ENCODE assay signal across 26 cellular contexts in the genomic region with DNA sequence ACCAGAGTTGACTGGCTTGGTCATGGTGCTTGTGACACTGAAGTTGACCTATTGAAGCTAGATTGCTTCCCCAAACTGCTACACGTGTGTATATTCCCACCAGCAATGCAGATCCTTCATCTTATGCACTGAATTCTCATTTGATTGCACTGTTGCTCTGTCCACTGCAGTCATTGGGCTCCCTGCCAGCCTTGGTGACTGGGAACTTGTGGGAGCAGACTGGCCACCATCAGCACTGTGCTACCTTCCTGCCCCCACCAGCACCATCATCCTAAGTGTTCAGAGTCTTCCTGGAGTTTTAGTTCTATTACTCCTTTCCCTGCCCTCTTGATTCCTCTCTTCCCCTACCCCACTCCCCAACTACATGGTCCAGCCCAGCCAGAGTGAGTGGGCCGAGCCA.
"Had no signal": no experiment of that assay in that cellular context is flagged by ENCODE, and none has a peak within 500 bp of the region (broad histone marks: within the 10 kb centered on the region; RNA-seq: fewer than 3 reads in every experiment).

No MANE protein-coding gene starts in this region.

- H3K27me3 Mint-ChIP-seq: type B pancreatic cell had no signal

- H3K4me3 ChIP-seq: left ventricle myocardium inferior, lung, pancreas, prostate gland, skin epidermis, stomach, tibial nerve, vagina had no signal

- H3K4me3 Mint-ChIP-seq: immature natural killer cell; mesothelial cell of epicardium; naive thymus-derived CD4-positive, alpha-beta T cell; natural killer cell treated with Interleukin-12 subunit alpha and Interleukin-12 subunit beta and Interleukin-15 and Interleukin-18, amount 100 ng/mL, for 72 hours; stimulated activated naive B cell treated with anti-CD40 and anti-IgM and Interleukin-4, amounts not matched to agents 10 μg/mL and 1 μg/mL and 100 μg/mL, for 72 hours; type B pancreatic cell had no signal

- ATAC-seq: left colon; naive thymus-derived CD4-positive, alpha-beta T cell; pancreas; right cardiac atrium; sciatic nerve; stimulated activated naive B cell treated with anti-CD40 and anti-IgM and Interleukin-4, amounts not matched to agents 10 μg/mL and 1 μg/mL and 100 μg/mL, for 72 hours; stimulated activated naive CD8-positive, alpha-beta T cell treated with anti-CD3 and anti-CD28 coated beads, Interleukin-15, Interleukin-2, amounts not matched to agents 100 U/mL and 50 U/mL, for 24 hours had no signal

- H3K27me3 ChIP-seq: stomach, tibial nerve, vagina had no signal

- H3K4me1 Mint-ChIP-seq: immature natural killer cell; mesothelial cell of epicardium; stimulated activated naive B cell treated with anti-CD40 and anti-IgM and Interleukin-4, amounts not matched to agents 10 μg/mL and 1 μg/mL and 100 μg/mL, for 72 hours had no signal

- H3K4me1 ChIP-seq: left ventricle myocardium inferior, pancreas, prostate gland, stomach, tibial nerve, vagina had no signal

- H3K36me3 Mint-ChIP-seq: immature natural killer cell; mesothelial cell of epicardium; naive thymus-derived CD4-positive, alpha-beta T cell; natural killer cell treated with Interleukin-12 subunit alpha and Interleukin-12 subunit beta and Interleukin-15 and Interleukin-18, amount 100 ng/mL, for 72 hours; stimulated activated naive B cell treated with anti-CD40 and anti-IgM and Interleukin-4, amounts not matched to agents 10 μg/mL and 1 μg/mL and 100 μg/mL, for 72 hours; type B pancreatic cell had no signal

- DNase-seq: hypothalamus; immature natural killer cell; kidney; left colon; left ventricle myocardium inferior; mesendoderm; naive thymus-derived CD4-positive, alpha-beta T cell; retina; right cardiac atrium; stimulated activated CD4-positive, alpha-beta T cell treated with anti-CD3 and anti-CD28 coated beads, Interleukin-12 subunit alpha, Interleukin-12 subunit beta, amount 100 ng/mL, for 4 hours; stimulated activated CD4-positive, alpha-beta T cell treated with anti-CD3 and anti-CD28 coated beads, Interleukin-15, amount 100 ng/mL, for 24 hours; stimulated activated CD4-positive, alpha-beta T cell treated with anti-CD3 and anti-CD28 coated beads, Interleukin-2, amount 100 ng/mL, for 24 hours; stimulated activated CD4-positive, alpha-beta T cell treated with anti-CD3 and anti-CD28 coated beads, Interleukin-4, amount 100 ng/mL, for 1 hour; stimulated activated naive B cell treated with anti-CD40 and anti-IgM and Interleukin-4, amounts not matched to agents 10 μg/mL and 1 μg/mL and 100 μg/mL, for 72 hours; stimulated activated naive CD8-positive, alpha-beta T cell treated with anti-CD3 and anti-CD28 coated beads, Interleukin-15, Interleukin-2, amounts not matched to agents 100 U/mL and 50 U/mL, for 24 hours; stomach had no signal

- H3K27ac ChIP-seq: left ventricle myocardium inferior, pancreas, prostate gland, skin epidermis, stomach, tibial nerve, vagina had no signal

- H3K9me3 ChIP-seq: left ventricle myocardium inferior, pancreas, prostate gland, vagina had no signal

- H3K27ac Mint-ChIP-seq: immature natural killer cell; mesothelial cell of epicardium; natural killer cell treated with Interleukin-12 subunit alpha and Interleukin-12 subunit beta and Interleukin-15 and Interleukin-18, amount 100 ng/mL, for 72 hours; stimulated activated naive B cell treated with anti-CD40 and anti-IgM and Interleukin-4, amounts not matched to agents 10 μg/mL and 1 μg/mL and 100 μg/mL, for 72 hours; type B pancreatic cell had no signal

- H3K36me3 ChIP-seq: left ventricle myocardium inferior, pancreas, prostate gland, stomach, tibial nerve, vagina had no signal

- H3K9me3 Mint-ChIP-seq: immature natural killer cell; natural killer cell treated with Interleukin-12 subunit alpha and Interleukin-12 subunit beta and Interleukin-15 and Interleukin-18, amount 100 ng/mL, for 72 hours; type B pancreatic cell had no signal
